ENCODE assay signal across 32 cellular contexts in genomic region chr1:174036204-174036603, GRCh38.
"Had no signal": no experiment of that assay in that cellular context is flagged by ENCODE, and none has a peak within 500 bp of the region (broad histone marks: within the 10 kb centered on the region; RNA-seq: fewer than 3 reads in every experiment).

No MANE protein-coding gene starts in this region.

- H3K36me3 ChIP-seq: adrenal gland, breast epithelium, MG63 had no signal

- H3K9me3 ChIP-seq: adrenal gland, body of pancreas, breast epithelium had no signal

- H3K4me3 ChIP-seq: adrenal gland, body of pancreas, breast epithelium, MG63 had no signal

- H3K4me1 ChIP-seq: adrenal gland, body of pancreas, breast epithelium had no signal

- ATAC-seq: activated naive CD4-positive, alpha-beta T cell treated with anti-CD3 and anti-CD28 coated beads, Interleukin-2, amount 50 U/mL, for 72 hours; activated T-cell treated with anti-CD3 and anti-CD28 coated beads, Interleukin-2, amount 50 U/mL, for 4 hours; body of pancreas; Panc1; SK-N-SH treated with all-trans-retinoic acid at 6 μM for 48 hours had no signal

- H3K27ac ChIP-seq: adrenal gland, body of pancreas, breast epithelium, VCaP had no signal

- H3K27me3 ChIP-seq: adrenal gland, body of pancreas, breast epithelium, MG63 had no signal

- DNase-seq: activated B cell treated with CpG ODN at 0.5 μM for 24 hours; activated CD4-positive, alpha-beta memory T cell treated with anti-CD3 and anti-CD28 coated beads for 36 hours; activated CD4-positive, alpha-beta T cell treated with anti-CD3 and anti-CD28 coated beads for 4 hours; activated CD4-positive, alpha-beta T cell treated with anti-CD3 and anti-CD28 coated beads, Interleukin-2, amount 50 U/mL, for 1 hour; activated CD4-positive, CD25-positive, alpha-beta regulatory T cell treated with anti-CD3 and anti-CD28 coated beads, Interleukin-2, amount 50 U/mL, for 72 hours; activated CD8-positive, alpha-beta memory T cell treated with anti-CD3 and anti-CD28 coated beads, Interleukin-2, amount 50 U/mL, for 4 hours; activated gamma-delta T cell treated with Interleukin-2 at 50 U/mL for 16 hours; activated naive CD4-positive, alpha-beta T cell treated with anti-CD3 and anti-CD28 coated beads for 36 hours; activated T-cell treated with anti-CD3 and anti-CD28 coated beads for 4 hours; activated T-cell treated with anti-CD3 and anti-CD28 coated beads, Interleukin-2, amount 50 U/mL, for 4 hours; adrenal gland; body of pancreas; caudate nucleus; Kasumi-1; KG1; MG63; NCI-H1048; NCI-H1105 treated with DMSO at 0.1 percent for 48 hours; NCI-H1436 treated with DMSO at 0.1 percent for 48 hours; NCI-H2081; NCI-H345; NCI-H524 treated with DMSO at 0.1 percent for 48 hours; SIG-M5; SW 1271; T-helper 1 cell; T-helper 2 cell; T-helper 9 cell had no signal
